Comparison of ENCODE assay signal across 17 cellular contexts in genomic region chr21:39377444-39378050, GRCh38. TPM values are rescaled to one million over a fixed set of nuclear protein-coding genes. Genes with fewer than 3 reads are reported as not detected.
DNase-seq lines count a peak whose midpoint lies in the region; FAIRE-seq and TF ChIP-seq lines count a peak whose summit lies in the region.
"Had no signal": no experiment of that assay in that cellular context is flagged by ENCODE, and none has a peak within 500 bp of the region (broad histone marks: within the 10 kb centered on the region; RNA-seq: fewer than 3 reads in every experiment).

No MANE protein-coding gene starts in this region.

- no peaks in the 10 kb centered on the region for H3K79me1 ChIP-seq in H1 (ENCODE audit: low read depth, low read length)

- no peak overlapping the region for H2BK15ac ChIP-seq in H1 (ENCODE audit: low read length)

- POLR2A ChIA-PET in H1 (lab: Charles Lee; ENCODE audit: partially characterized antibody) = interaction anchor here (1.1 kb wide), 1 partner anchor 29 kb away, joined by 5 read pairs; no protein-coding TSS in a partner anchor

- H2AFZ ChIP-seq in GM23248 = peak overlapping the region; percentile 53; the same call in 1 of the 2 replicates
- H2AFZ ChIP-seq in H1 (ENCODE audit: low read length) = peak overlapping the region; percentile 99
- peak overlapping the region; percentile 91 for H2AFZ ChIP-seq in neural progenitor cell (replicated peaks)

- peaks cover 8% of the 10 kb centered on the region; the same call in 1 of the 2 replicates for H3K23me2 ChIP-seq in H1 (ENCODE audit: low read depth, low read length)

- H3K9me2 ChIP-seq in GM23248 (ENCODE audit: insufficient read depth) = no peaks in the 10 kb centered on the region

- TF ChIP-seq CTCF in H1 (IDR thresholded peaks at IDR 0.05; ENCODE audit: control extremely low read depth in 1 of 3, insufficient read depth in 1 of 3, low read depth in 1 of 3, low read length in 3 of 3) (no peak), neural progenitor cell (IDR thresholded peaks at IDR 0.05) (no peak)

- no peak for TF ChIP-seq POLR2A in H1 (IDR thresholded peaks at IDR 0.05; ENCODE audit: control extremely low read depth in 1 of 2, low read depth in 2 of 2, low read length in 2 of 2)

- peaks cover 3% of the 10 kb centered on the region for H3K36me3 Mint-ChIP-seq in neural progenitor cell
- H3K36me3 Mint-ChIP-seq: natural killer cell treated with Interleukin-12 subunit alpha and Interleukin-12 subunit beta and Interleukin-15 and Interleukin-18, amount 100 ng/mL, for 72 hours had no signal

- H3F3A ChIP-seq in GM23248 (ENCODE audit: insufficient read depth) (peaks cover 9% of the 10 kb centered on the region; the same call in 1 of the 2 replicates), neural progenitor cell (ENCODE audit: low read depth) (peaks cover 31% of the 10 kb centered on the region)

- H3K56ac ChIP-seq in H1 (replicated peaks; ENCODE audit: insufficient read length, low read depth, low read length) = no peak overlapping the region

- no peak overlapping the region for H3K27ac ChIP-seq in GM23248
- no peak overlapping the region for H3K27ac ChIP-seq in H1 (ENCODE audit: low read depth, low read length)
- H3K27ac ChIP-seq in neural progenitor cell = no peak overlapping the region
- H3K27ac ChIP-seq: lower lobe of right lung, suprapubic skin had no signal

- no peaks in the 10 kb centered on the region for H3K9me3 Mint-ChIP-seq in neural progenitor cell
- H3K9me3 Mint-ChIP-seq: natural killer cell treated with Interleukin-12 subunit alpha and Interleukin-12 subunit beta and Interleukin-15 and Interleukin-18, amount 100 ng/mL, for 72 hours; T-helper 1 cell treated with Interleukin-12 subunit alpha and Interleukin-12 subunit beta and Interleukin-4 antibody, amounts not matched to agents 30 μg/mL and 1 μg/mL, for 36 hours had no signal

- H3K79me2 ChIP-seq in GM23248 (ENCODE audit: insufficient read depth) (peaks cover 18% of the 10 kb centered on the region), H1 (ENCODE audit: control insufficient read depth in 1 of 2, insufficient read depth in 2 of 2, low read length in 2 of 2) (peaks cover 0 to 4% of the 10 kb centered on the region in 2 experiments; a peak in 1 of 4 replicates), neural progenitor cell (ENCODE audit: low read depth) (peaks cover 17% of the 10 kb centered on the region)

- H3K27me3 ChIP-seq in GM23248 (replicated peaks; ENCODE audit: insufficient read depth) (no peaks in the 10 kb centered on the region), H1 (replicated peaks in 1 of 4; ENCODE audit: control insufficient read depth in 3 of 4, extremely low read depth in 1 of 4, insufficient read depth in 3 of 4, low read length in 3 of 4) (no peaks in the 10 kb centered on the region), neural progenitor cell (no peaks in the 10 kb centered on the region)
- H3K27me3 ChIP-seq: BE2C, suprapubic skin had no signal

- H3K9me3 ChIP-seq in GM23248 (ENCODE audit: low read depth) (no peaks in the 10 kb centered on the region), H1 (ENCODE audit: insufficient read depth in 2 of 2, low read depth in 1 of 2, low read length in 1 of 2) (no peaks in the 10 kb centered on the region), neural progenitor cell (ENCODE audit: low read depth) (no peaks in the 10 kb centered on the region)
- H3K9me3 ChIP-seq: BE2C, lower lobe of right lung, suprapubic skin had no signal

- H3K14ac ChIP-seq in H1 (ENCODE audit: insufficient read length) = no peak overlapping the region

- no peak overlapping the region for H2AK5ac ChIP-seq in H1 (ENCODE audit: low read depth, low read length)

- no peak overlapping the region for H3K4ac ChIP-seq in H1 (replicated peaks; ENCODE audit: insufficient read length, low read depth, low read length)

- H3K18ac ChIP-seq in H1 (ENCODE audit: extremely low read depth, low read length) = no peak overlapping the region; the same call in 1 of the 2 replicates

- peaks cover 16% of the 10 kb centered on the region for H3K4me1 Mint-ChIP-seq in neural progenitor cell

- H4K20me1 ChIP-seq in GM23248 (ENCODE audit: insufficient read depth) (no peaks in the 10 kb centered on the region), H1 (replicated peaks in 1 of 2; ENCODE audit: control insufficient read depth in 1 of 2, insufficient read depth in 2 of 2, low read length in 2 of 2) (no peaks in the 10 kb centered on the region), neural progenitor cell (ENCODE audit: low read depth) (peaks cover 4% of the 10 kb centered on the region)

- H3K36me3 ChIP-seq in GM23248 (ENCODE audit: low read depth) = no peaks in the 10 kb centered on the region
- no peaks in the 10 kb centered on the region for H3K36me3 ChIP-seq in H1 (ENCODE audit: control insufficient read depth in 2 of 4, insufficient read depth in 4 of 4, low read length in 3 of 4)
- no peaks in the 10 kb centered on the region for H3K36me3 ChIP-seq in neural progenitor cell
- H3K36me3 ChIP-seq: BE2C, lower lobe of right lung, suprapubic skin had no signal

- H3K9ac ChIP-seq in GM23248 (no peak overlapping the region), H1 (replicated peaks in 1 of 4; ENCODE audit: extremely low read depth in 1 of 4, low read depth in 3 of 4, low read length in 3 of 4) (no peak overlapping the region; a peak in 1 of 7 replicates), neural progenitor cell (no peak overlapping the region)

- no peak for TF ChIP-seq RAD21 in H1 (IDR thresholded peaks at IDR 0.05 in 1 of 2, conservative IDR thresholded peaks at IDR 0.05 in 1 of 2; ENCODE audit: low read depth in 2 of 2, low read length in 2 of 2)

- no peak overlapping the region for H2BK20ac ChIP-seq in H1 (ENCODE audit: low read length)

- CTCF ChIA-PET in H1 (lab: Charles Lee; ENCODE audit: partially characterized antibody) = interaction anchor here (1.1 to 5.4 kb wide), 3 partner anchors 10 to 64 kb away, joined by 3 to 30 read pairs (median 5); no protein-coding TSS in a partner anchor

- no peak overlapping the region for H2BK120ac ChIP-seq in H1 (replicated peaks; ENCODE audit: low read depth, low read length)

- no peak overlapping the region for H2BK12ac ChIP-seq in H1 (ENCODE audit: low read depth, low read length)

- peak; percentile 11 for DNase-seq in GM23248
- DNase-seq in NCI-H345 treated with DMSO at 0.1 percent for 48 hours (lab: John Stamatoyannopoulos, UW; ENCODE audit: unreplicated experiment) = peak; percentile 6
- no peak for DNase-seq in H1 (ENCODE audit: low read depth in 1 of 2, low spot score in 2 of 2)
- no peak for DNase-seq in neural progenitor cell (ENCODE audit: low spot score)
- DNase-seq in NCI-H524 treated with DMSO at 0.1 percent for 48 hours (lab: John Stamatoyannopoulos, UW) = no peak
- DNase-seq in NK-92 treated with Interleukin-12 subunit alpha and Interleukin-12 subunit beta, amount 100 ng/mL, for 24 hours (lab: John Stamatoyannopoulos, UW) = no peak
- no peak for DNase-seq in pons (ENCODE audit: low spot score)
- DNase-seq: activated gamma-delta T cell treated with Interleukin-2 at 50 U/mL for 16 hours; BE2C; DMS 273 treated with DMSO at 0.1 percent for 48 hours; effector CD4-positive, alpha-beta T cell; Kasumi-1; lower lobe of right lung; NCI-H1694 treated with DMSO at 0.1 percent for 48 hours had no signal

- no peak overlapping the region for H3K4me2 ChIP-seq in GM23248 (ENCODE audit: unreplicated experiment)
- no peak overlapping the region; a peak in 1 of 4 replicates for H3K4me2 ChIP-seq in H1 (ENCODE audit: insufficient read depth in 1 of 2, low read depth in 2 of 2, low read length in 2 of 2)
- peak overlapping the region; percentile 38 for H3K4me2 ChIP-seq in neural progenitor cell

- H3K4me3 ChIP-seq in GM23248 = no peak overlapping the region
- H3K4me3 ChIP-seq in H1 (ENCODE audit: extremely low read depth in 1 of 4, insufficient read depth in 2 of 4, low read depth in 3 of 4, low read length in 4 of 4) = no peak overlapping the region
- no peak overlapping the region for H3K4me3 ChIP-seq in neural progenitor cell
- H3K4me3 ChIP-seq: lower lobe of right lung, suprapubic skin had no signal

- WGBS in GM23248 (ENCODE audit: low coverage in 1 of 2, low lambda C conversion rate in 2 of 2, missing lambda C conversion rate in 2 of 2), 2 experiments = 66 to 67% methylated on average over 7 of the region's 7 CpGs
- 84% methylated on average over 6 of the region's 7 CpGs; no CpG with 5 or more reads in 1 of the 2 experiments for WGBS in H1 (ENCODE audit: extremely low coverage in 1 of 2, insufficient coverage in 1 of 2, insufficient read length in 1 of 2, insufficient replicate concordance in 2 of 2, low coverage in 1 of 2, low lambda C conversion rate in 2 of 2, missing lambda C conversion rate in 1 of 2), 2 experiments

- H3K23ac ChIP-seq in H1 (ENCODE audit: insufficient read length) = no peak overlapping the region

- in situ Hi-C loops in GM23248 (cut with MboI) = no loop called here

- no peak overlapping the region for H4K8ac ChIP-seq in H1 (ENCODE audit: extremely low read depth, insufficient read depth, low read length)

- no peak overlapping the region for H4K5ac ChIP-seq in H1 (ENCODE audit: insufficient read length, low read depth, low read length)

- peak overlapping the region; percentile 13 for H3K4me3 Mint-ChIP-seq in neural progenitor cell
- H3K4me3 Mint-ChIP-seq: natural killer cell treated with Interleukin-12 subunit alpha and Interleukin-12 subunit beta and Interleukin-15 and Interleukin-18, amount 100 ng/mL, for 72 hours; T-helper 1 cell treated with Interleukin-12 subunit alpha and Interleukin-12 subunit beta and Interleukin-4 antibody, amounts not matched to agents 30 μg/mL and 1 μg/mL, for 36 hours had no signal

- H2BK5ac ChIP-seq in H1 (ENCODE audit: low read depth, low read length) = no peak overlapping the region

- no peak overlapping the region for H4K91ac ChIP-seq in H1 (replicated peaks; ENCODE audit: insufficient read length, low read length)

- H3K4me1 ChIP-seq in GM23248 (ENCODE audit: insufficient read depth) (peaks cover 11% of the 10 kb centered on the region), H1 (replicated peaks in 1 of 4; ENCODE audit: control insufficient read depth in 3 of 4, insufficient read depth in 4 of 4, low read length in 3 of 4) (peaks cover 3 to 7% (median 4%) of the 10 kb centered on the region in 4 experiments; a peak in 6 of 7 replicates), neural progenitor cell (peaks cover 16% of the 10 kb centered on the region)
- H3K4me1 ChIP-seq: BE2C had no signal

- TF ChIP-seq EP300 in H1 (IDR thresholded peaks at IDR 0.05; ENCODE audit: borderline replicate concordance in 1 of 2, low read depth in 2 of 2, low read length in 2 of 2) = no peak

- FAIRE-seq in H1 (lab: Jason Lieb, UNC) = no peak

- no peaks in the 10 kb centered on the region for H3K27me3 Mint-ChIP-seq in neural progenitor cell (ENCODE audit: insufficient read depth, low read depth)

- no peak overlapping the region for H3K27ac Mint-ChIP-seq in neural progenitor cell
- H3K27ac Mint-ChIP-seq: natural killer cell treated with Interleukin-12 subunit alpha and Interleukin-12 subunit beta and Interleukin-15 and Interleukin-18, amount 100 ng/mL, for 72 hours had no signal

RNA-seq across cellular contexts. Expression of gene HMGN1, which starts 28.7 kb away (rescaled TPM):
- total RNA-seq in GM23248 (2014; rRNA removed; shearing (Covaris generic)) = 191 and 192 TPM in 2 replicates
- 340 and 349 TPM in 2 replicates for polyA plus RNA-seq in GM23248 (2016; fragmentation: Nextera tagmentation; extraction: Ambion mirVana)
- 505 and 530 TPM in 2 replicates for total RNA-seq in H1 (2021; fragmentation: NEBNext Ultra II Directional; extraction: Animal tissue kit (Norgen Biotek cat#: 25700))
- polyA plus RNA-seq in H1 (2011; rRNA removed) = 146 and 279 TPM in 2 replicates
- 336 TPM for polyA plus RNA-seq in H1 (2011; cell fraction: cytosol; rRNA removed)
- 72.7 TPM for polyA plus RNA-seq in H1 (2011; cell fraction: nucleus; rRNA removed)
- 291 to 554 TPM (median 407 TPM) in 4 replicates for polyA plus RNA-seq in H1 (2012, experiment 1 of 2)
- polyA plus RNA-seq in H1 (2012, experiment 2 of 2) = 88.6 TPM
- polyA plus RNA-seq in H1 (2013, experiment 1 of 2) = 433 TPM
- 457 TPM for polyA plus RNA-seq in H1 (2013, experiment 2 of 2)
- 41.6 and 46.0 TPM in 2 replicates for polyA minus RNA-seq in H1 (2011; rRNA and poly(A)+ RNA removed)
- 111 TPM for polyA minus RNA-seq in H1 (2011; cell fraction: cytosol; rRNA and poly(A)+ RNA removed)
- polyA minus RNA-seq in H1 (2011; cell fraction: nucleus; rRNA and poly(A)+ RNA removed) = 83.1 TPM
- total RNA-seq in neural progenitor cell (ENCODE audit: low replicate concordance) = 516 and 903 TPM in 2 replicates

Comparison
In these comparisons a context has a peak if more than half of its experiments do, and no peak if none do; other contexts are left out.
1. DNase-seq: peak in GM23248 (single experiment) and NCI-H345 treated with DMSO at 0.1 percent for 48 hours (single experiment); none in H1 (0 of 2), neural progenitor cell (single experiment), NCI-H524 treated with DMSO at 0.1 percent for 48 hours (single experiment), NK-92 treated with Interleukin-12 subunit alpha and Interleukin-12 subunit beta, amount 100 ng/mL, for 24 hours (single experiment) and pons (single experiment).
2. Peak in every context shown above with its lines, with median percentiles within 50 percentile points of each other: H2AFZ ChIP-seq.